Comparison of ENCODE assay signal across 1 cellular context in genomic region chr2:97656905-97657587, GRCh38.
TF ChIP-seq lines count a peak whose summit lies in the region.

No MANE protein-coding gene starts in this region.

TF ChIP-seq in WTC11, 78 proteins besides CTCF, POLR2A, EP300 and RAD21 (continued from another document):
- TF ChIP-seq KAT7 (CRISPR knock-in tag; IDR thresholded peaks at IDR 0.05; ENCODE audit: borderline replicate concordance) = no peak
- TF ChIP-seq HMGA2 (CRISPR knock-in tag; IDR thresholded peaks at IDR 0.05) = no peak
- no peak for TF ChIP-seq ZNF425 (CRISPR knock-in tag; conservative IDR thresholded peaks at IDR 0.05)
- no peak for TF ChIP-seq ETV6 (CRISPR knock-in tag; IDR thresholded peaks at IDR 0.05)
TF ChIP-seq in WTC11: peak in this region for 0.
